In the genomic region with DNA sequence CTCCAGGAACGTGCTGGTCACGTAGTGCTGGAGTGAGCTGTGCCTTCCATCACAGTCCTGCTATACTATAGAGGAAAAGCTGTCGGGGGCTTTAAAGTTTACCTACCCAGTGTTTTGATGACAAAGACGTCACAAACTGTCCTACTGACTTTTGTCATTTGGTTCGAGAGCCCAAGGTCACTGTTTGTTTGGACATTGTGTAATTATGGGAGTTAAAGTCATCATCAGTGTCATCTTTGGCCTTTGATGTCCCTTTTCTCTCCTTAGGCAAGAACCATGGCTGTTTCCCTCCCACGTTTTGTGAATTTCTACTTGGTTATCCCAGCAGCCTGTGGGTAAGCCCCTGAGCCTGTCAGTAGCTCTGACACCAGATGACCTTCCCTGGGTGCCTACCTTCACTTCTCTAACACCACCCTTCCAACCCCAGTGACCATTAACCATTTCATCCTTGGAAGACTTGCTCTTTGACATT, we compare ENCODE assay signal across 1 cellular context.
A peak's percentile ranks its signal among the peaks of the same experiment; 100 is the strongest.
TF ChIP-seq lines count a peak whose summit lies in the region.

No MANE protein-coding gene starts in this region.

TF ChIP-seq in HepG2, 621 proteins besides CTCF, POLR2A, EP300 and RAD21 (continued from another document and continues in another):
- TF ChIP-seq, protein P1, sequence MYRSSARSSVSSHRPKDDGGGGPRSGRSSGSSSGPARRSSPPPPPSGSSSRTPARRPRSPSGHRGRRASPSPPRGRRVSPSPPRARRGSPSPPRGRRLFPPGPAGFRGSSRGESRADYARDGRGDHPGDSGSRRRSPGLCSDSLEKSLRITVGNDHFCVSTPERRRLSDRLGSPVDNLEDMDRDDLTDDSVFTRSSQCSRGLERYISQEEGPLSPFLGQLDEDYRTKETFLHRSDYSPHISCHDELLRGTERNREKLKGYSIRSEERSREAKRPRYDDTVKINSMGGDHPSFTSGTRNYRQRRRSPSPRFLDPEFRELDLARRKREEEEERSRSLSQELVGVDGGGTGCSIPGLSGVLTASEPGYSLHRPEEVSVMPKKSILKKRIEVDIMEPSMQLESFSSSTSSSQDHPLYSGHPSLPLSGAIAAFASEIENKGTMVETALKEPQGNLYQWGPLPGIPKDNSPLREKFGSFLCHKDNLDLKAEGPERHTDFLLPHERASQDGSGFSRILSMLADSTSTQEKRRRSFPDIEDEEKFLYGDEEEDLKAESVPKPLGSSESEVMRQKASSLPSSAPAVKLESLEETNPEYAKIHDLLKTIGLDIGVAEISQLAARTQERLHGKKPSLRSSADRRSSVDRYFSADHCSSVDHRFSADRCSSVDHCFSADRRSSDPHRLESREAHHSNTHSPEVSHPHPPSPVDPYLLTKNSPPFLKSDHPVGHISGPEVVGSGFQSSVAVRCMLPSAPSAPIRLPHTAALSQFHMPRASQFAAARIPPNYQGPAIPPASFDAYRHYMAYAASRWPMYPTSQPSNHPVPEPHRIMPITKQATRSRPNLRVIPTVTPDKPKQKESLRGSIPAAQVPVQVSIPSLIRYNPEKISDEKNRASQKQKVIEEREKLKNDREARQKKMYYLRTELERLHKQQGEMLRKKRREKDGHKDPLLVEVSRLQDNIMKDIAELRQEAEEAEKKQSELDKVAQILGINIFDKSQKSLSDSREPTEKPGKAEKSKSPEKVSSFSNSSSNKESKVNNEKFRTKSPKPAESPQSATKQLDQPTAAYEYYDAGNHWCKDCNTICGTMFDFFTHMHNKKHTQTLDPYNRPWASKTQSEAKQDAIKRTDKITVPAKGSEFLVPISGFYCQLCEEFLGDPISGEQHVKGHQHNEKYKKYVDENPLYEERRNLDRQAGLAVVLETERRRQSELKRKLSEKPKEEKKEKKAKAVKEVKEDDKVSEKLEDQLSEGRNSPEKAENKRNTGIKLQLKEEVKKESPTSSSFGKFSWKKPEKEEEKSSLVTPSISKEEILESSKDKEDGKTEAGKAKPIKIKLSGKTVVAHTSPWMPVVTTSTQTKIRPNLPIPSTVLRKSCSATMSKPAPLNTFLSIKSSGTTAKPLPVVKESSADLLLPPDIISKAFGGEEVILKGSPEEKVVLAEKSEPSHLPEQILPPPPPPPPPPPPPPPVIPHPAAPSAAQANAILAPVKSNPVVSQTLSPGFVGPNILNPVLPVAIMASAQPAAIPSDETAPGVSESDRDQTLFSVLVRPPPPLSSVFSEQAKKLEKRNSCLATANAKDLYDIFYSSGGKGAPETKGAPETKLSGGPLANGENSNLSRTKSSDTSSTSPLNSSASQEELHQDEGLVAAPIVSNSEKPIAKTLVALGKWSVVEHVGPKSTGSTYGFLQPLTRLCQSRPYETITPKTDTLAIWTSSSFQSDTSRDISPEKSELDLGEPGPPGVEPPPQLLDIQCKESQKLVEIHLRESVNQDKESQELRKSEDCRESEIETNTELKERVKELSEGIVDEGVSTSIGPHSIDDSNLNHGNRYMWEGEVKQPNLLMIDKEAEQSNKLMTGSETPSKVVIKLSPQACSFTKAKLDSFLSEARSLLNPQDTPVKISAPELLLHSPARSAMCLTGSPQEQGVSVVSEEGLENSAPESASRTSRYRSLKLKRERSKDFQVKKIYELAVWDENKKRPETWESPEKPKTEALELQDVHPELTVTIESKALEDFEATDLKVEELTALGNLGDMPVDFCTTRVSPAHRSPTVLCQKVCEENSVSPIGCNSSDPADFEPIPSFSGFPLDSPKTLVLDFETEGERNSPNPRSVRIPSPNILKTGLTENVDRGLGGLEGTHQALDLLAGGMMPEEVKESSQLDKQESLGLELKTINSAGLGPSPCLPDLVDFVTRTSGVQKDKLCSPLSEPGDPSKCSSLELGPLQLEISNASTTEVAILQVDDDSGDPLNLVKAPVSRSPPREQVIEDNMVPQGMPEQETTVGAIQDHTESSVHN (CRISPR knock-in tag; IDR thresholded peaks at IDR 0.05), result peak; percentile 59; the same call in 1 of the 2 replicates
- TF ChIP-seq MBNL3 (CRISPR knock-in tag; conservative IDR thresholded peaks at IDR 0.05) (no peak), CHD2 (IDR thresholded peaks at IDR 0.05; ENCODE audit: low read depth, low read length) (no peak), RFXANK (CRISPR knock-in tag; IDR thresholded peaks at IDR 0.05) (peak; percentile 45; the same call in 1 of the 2 replicates), PAX8 (CRISPR knock-in tag; IDR thresholded peaks at IDR 0.05; ENCODE audit: borderline replicate concordance) (no peak), ZSCAN30 (CRISPR knock-in tag; IDR thresholded peaks at IDR 0.05) (peak; percentile 70; the same call in 1 of the 2 replicates), SP140L (CRISPR knock-in tag; IDR thresholded peaks at IDR 0.05; ENCODE audit: borderline replicate concordance) (no peak), SUZ12 (IDR thresholded peaks at IDR 0.05; ENCODE audit: low read depth, low read length) (no peak), ZNF564 (CRISPR knock-in tag; IDR thresholded peaks at IDR 0.05) (no peak; the same call in 1 of the 2 replicates), ZNF383 (CRISPR knock-in tag; IDR thresholded peaks at IDR 0.05; ENCODE audit: borderline replicate concordance) (no peak), ZNF605 (CRISPR knock-in tag; IDR thresholded peaks at IDR 0.05) (peak; percentile 69), ZNF343 (CRISPR knock-in tag; IDR thresholded peaks at IDR 0.05) (0 out of 2 replicates have a peak, but pooled peaks have one; percentile 2), ZNF253 (CRISPR knock-in tag; IDR thresholded peaks at IDR 0.05; ENCODE audit: borderline replicate concordance) (no peak), NFIC (IDR thresholded peaks at IDR 0.05; ENCODE audit: low read length) (peak; percentile 92), HOXA9 (CRISPR knock-in tag; IDR thresholded peaks at IDR 0.05; ENCODE audit: borderline replicate concordance) (no peak), REPIN1 (CRISPR knock-in tag; IDR thresholded peaks at IDR 0.05; ENCODE audit: borderline replicate concordance, low read depth) (peak; percentile 70; the same call in 1 of the 2 replicates), EED (CRISPR knock-in tag; IDR thresholded peaks at IDR 0.05) (no peak), ZNF274 (CRISPR knock-in tag; IDR thresholded peaks at IDR 0.05) (no peak), MIXL1 (CRISPR knock-in tag; IDR thresholded peaks at IDR 0.05) (peak; percentile 95), JARID2 (CRISPR knock-in tag; IDR thresholded peaks at IDR 0.05; ENCODE audit: insufficient replicate concordance) (no peak), HDAC2 (CRISPR knock-in tag; IDR thresholded peaks at IDR 0.05) (peak; percentile 97), NAIF1 (CRISPR knock-in tag; IDR thresholded peaks at IDR 0.05; ENCODE audit: borderline replicate concordance) (0 out of 2 replicates have a peak, but pooled peaks have one; percentile 50), NCOA1 (CRISPR knock-in tag; IDR thresholded peaks at IDR 0.05) (peak; percentile 96), HNF4G (IDR thresholded peaks at IDR 0.05; ENCODE audit: borderline replicate concordance, low read depth, low read length) (peak; percentile 97), HNF4G (CRISPR knock-in tag; IDR thresholded peaks at IDR 0.05; ENCODE audit: borderline replicate concordance, low read depth) (peak; percentile 86; the same call in 1 of the 2 replicates), GATA4 (IDR thresholded peaks at IDR 0.05; ENCODE audit: borderline replicate concordance, low read depth) (peak; percentile 81), KLF13 (CRISPR knock-in tag; IDR thresholded peaks at IDR 0.05) (no peak), POLR2AphosphoS2 (IDR thresholded peaks at IDR 0.05; ENCODE audit: low read depth, low read length) (peak; percentile 72; the same call in 1 of the 2 replicates), SMAD3 (CRISPR knock-in tag; IDR thresholded peaks at IDR 0.05) (peak; percentile 91), PAWR (CRISPR knock-in tag; IDR thresholded peaks at IDR 0.05; ENCODE audit: borderline replicate concordance) (no peak), ETV6 (CRISPR knock-in tag; conservative IDR thresholded peaks at IDR 0.05) (no peak), ZNF549 (CRISPR knock-in tag; IDR thresholded peaks at IDR 0.05) (no peak), POLR2AphosphoS5 (IDR thresholded peaks at IDR 0.05; ENCODE audit: low read depth, low read length) (peak; percentile 81), DR1 (CRISPR knock-in tag; IDR thresholded peaks at IDR 0.05) (no peak), NFIB (CRISPR knock-in tag; IDR thresholded peaks at IDR 0.05; ENCODE audit: borderline replicate concordance) (no peak), THYN1 (CRISPR knock-in tag; IDR thresholded peaks at IDR 0.05; ENCODE audit: borderline replicate concordance, low read depth) (no peak), ZNF10 (CRISPR knock-in tag; IDR thresholded peaks at IDR 0.05; ENCODE audit: borderline replicate concordance, low read depth) (no peak)
- TF ChIP-seq, protein P2, sequence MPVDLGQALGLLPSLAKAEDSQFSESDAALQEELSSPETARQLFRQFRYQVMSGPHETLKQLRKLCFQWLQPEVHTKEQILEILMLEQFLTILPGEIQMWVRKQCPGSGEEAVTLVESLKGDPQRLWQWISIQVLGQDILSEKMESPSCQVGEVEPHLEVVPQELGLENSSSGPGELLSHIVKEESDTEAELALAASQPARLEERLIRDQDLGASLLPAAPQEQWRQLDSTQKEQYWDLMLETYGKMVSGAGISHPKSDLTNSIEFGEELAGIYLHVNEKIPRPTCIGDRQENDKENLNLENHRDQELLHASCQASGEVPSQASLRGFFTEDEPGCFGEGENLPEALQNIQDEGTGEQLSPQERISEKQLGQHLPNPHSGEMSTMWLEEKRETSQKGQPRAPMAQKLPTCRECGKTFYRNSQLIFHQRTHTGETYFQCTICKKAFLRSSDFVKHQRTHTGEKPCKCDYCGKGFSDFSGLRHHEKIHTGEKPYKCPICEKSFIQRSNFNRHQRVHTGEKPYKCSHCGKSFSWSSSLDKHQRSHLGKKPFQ (CRISPR knock-in tag; IDR thresholded peaks at IDR 0.05; ENCODE audit: insufficient replicate concordance), result no peak
- TF ChIP-seq, protein P3, sequence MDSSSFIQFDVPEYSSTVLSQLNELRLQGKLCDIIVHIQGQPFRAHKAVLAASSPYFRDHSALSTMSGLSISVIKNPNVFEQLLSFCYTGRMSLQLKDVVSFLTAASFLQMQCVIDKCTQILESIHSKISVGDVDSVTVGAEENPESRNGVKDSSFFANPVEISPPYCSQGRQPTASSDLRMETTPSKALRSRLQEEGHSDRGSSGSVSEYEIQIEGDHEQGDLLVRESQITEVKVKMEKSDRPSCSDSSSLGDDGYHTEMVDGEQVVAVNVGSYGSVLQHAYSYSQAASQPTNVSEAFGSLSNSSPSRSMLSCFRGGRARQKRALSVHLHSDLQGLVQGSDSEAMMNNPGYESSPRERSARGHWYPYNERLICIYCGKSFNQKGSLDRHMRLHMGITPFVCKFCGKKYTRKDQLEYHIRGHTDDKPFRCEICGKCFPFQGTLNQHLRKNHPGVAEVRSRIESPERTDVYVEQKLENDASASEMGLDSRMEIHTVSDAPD (CRISPR knock-in tag; IDR thresholded peaks at IDR 0.05), result no peak; the same call in 1 of the 2 replicates
- TF ChIP-seq, protein P4, sequence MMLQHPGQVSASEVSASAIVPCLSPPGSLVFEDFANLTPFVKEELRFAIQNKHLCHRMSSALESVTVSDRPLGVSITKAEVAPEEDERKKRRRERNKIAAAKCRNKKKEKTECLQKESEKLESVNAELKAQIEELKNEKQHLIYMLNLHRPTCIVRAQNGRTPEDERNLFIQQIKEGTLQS (CRISPR knock-in tag; IDR thresholded peaks at IDR 0.05), result peak; percentile 70
- TF ChIP-seq, protein P5, sequence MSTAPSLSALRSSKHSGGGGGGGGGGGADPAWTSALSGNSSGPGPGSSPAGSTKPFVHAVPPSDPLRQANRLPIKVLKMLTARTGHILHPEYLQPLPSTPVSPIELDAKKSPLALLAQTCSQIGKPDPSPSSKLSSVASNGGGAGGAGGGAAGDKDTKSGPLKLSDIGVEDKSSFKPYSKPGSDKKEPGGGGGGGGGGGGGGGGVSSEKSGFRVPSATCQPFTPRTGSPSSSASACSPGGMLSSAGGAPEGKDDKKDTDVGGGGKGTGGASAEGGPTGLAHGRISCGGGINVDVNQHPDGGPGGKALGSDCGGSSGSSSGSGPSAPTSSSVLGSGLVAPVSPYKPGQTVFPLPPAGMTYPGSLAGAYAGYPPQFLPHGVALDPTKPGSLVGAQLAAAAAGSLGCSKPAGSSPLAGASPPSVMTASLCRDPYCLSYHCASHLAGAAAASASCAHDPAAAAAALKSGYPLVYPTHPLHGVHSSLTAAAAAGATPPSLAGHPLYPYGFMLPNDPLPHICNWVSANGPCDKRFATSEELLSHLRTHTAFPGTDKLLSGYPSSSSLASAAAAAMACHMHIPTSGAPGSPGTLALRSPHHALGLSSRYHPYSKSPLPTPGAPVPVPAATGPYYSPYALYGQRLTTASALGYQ (CRISPR knock-in tag; IDR thresholded peaks at IDR 0.05), result peak; percentile 96
- TF ChIP-seq, protein P6, sequence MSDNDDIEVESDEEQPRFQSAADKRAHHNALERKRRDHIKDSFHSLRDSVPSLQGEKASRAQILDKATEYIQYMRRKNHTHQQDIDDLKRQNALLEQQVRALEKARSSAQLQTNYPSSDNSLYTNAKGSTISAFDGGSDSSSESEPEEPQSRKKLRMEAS (IDR thresholded peaks at IDR 0.05), result peak; percentile 71
- TF ChIP-seq, protein P7, sequence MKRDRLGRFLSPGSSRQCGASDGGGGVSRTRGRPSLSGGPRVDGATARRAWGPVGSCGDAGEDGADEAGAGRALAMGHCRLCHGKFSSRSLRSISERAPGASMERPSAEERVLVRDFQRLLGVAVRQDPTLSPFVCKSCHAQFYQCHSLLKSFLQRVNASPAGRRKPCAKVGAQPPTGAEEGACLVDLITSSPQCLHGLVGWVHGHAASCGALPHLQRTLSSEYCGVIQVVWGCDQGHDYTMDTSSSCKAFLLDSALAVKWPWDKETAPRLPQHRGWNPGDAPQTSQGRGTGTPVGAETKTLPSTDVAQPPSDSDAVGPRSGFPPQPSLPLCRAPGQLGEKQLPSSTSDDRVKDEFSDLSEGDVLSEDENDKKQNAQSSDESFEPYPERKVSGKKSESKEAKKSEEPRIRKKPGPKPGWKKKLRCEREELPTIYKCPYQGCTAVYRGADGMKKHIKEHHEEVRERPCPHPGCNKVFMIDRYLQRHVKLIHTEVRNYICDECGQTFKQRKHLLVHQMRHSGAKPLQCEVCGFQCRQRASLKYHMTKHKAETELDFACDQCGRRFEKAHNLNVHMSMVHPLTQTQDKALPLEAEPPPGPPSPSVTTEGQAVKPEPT (CRISPR knock-in tag; IDR thresholded peaks at IDR 0.05; ENCODE audit: low read depth), result no peak; the same call in 1 of the 2 replicates
- TF ChIP-seq, protein P8, sequence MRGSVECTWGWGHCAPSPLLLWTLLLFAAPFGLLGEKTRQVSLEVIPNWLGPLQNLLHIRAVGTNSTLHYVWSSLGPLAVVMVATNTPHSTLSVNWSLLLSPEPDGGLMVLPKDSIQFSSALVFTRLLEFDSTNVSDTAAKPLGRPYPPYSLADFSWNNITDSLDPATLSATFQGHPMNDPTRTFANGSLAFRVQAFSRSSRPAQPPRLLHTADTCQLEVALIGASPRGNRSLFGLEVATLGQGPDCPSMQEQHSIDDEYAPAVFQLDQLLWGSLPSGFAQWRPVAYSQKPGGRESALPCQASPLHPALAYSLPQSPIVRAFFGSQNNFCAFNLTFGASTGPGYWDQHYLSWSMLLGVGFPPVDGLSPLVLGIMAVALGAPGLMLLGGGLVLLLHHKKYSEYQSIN (CRISPR knock-in tag; IDR thresholded peaks at IDR 0.05; ENCODE audit: borderline replicate concordance), result no peak
- TF ChIP-seq, protein P9, sequence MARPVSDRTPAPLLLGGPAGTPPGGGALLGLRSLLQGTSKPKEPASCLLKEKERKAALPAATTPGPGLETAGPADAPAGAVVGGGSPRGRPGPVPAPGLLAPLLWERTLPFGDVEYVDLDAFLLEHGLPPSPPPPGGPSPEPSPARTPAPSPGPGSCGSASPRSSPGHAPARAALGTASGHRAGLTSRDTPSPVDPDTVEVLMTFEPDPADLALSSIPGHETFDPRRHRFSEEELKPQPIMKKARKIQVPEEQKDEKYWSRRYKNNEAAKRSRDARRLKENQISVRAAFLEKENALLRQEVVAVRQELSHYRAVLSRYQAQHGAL (CRISPR knock-in tag; IDR thresholded peaks at IDR 0.05; ENCODE audit: not compliant biosample characterization), result no peak
